ENCODE assay signal across 29 cellular contexts in genomic region chr22:19731736-19732135, GRCh38. TPM values are rescaled to one million over a fixed set of nuclear protein-coding genes. Genes with fewer than 3 reads are reported as not detected.
"Had no signal": no experiment of that assay in that cellular context is flagged by ENCODE, and none has a peak within 500 bp of the region (broad histone marks: within the 10 kb centered on the region; RNA-seq: fewer than 3 reads in every experiment).

No MANE protein-coding gene starts in this region.

- DNase-seq: naive thymus-derived CD8-positive, alpha-beta T cell; nucleus accumbens; psoas muscle; right lobe of liver; sigmoid colon; small intestine; stimulated activated CD4-positive, alpha-beta T cell treated with anti-CD3 and anti-CD28 coated beads, Interleukin-15, amount 100 ng/mL, for 24 hours; stimulated activated CD4-positive, alpha-beta T cell treated with anti-CD3 and anti-CD28 coated beads, Interleukin-2, amount 100 ng/mL, for 24 hours; stimulated activated CD4-positive, alpha-beta T cell treated with anti-CD3 and anti-CD28 coated beads, Interleukin-2, amount 100 ng/mL, for 48 hours; stimulated activated CD4-positive, alpha-beta T cell treated with anti-CD3 and anti-CD28 coated beads, Interleukin-4, amount 100 ng/mL, for 24 hours; stimulated activated naive B cell treated with anti-CD40 and anti-IgM and Interleukin-4, amounts not matched to agents 10 μg/mL and 1 μg/mL and 100 μg/mL, for 72 hours; stimulated activated naive CD4-positive, alpha-beta T cell treated with Interleukin-2 at 50 U/mL for 16 hours; trophoblast cell had no signal

- H3K9me3 Mint-ChIP-seq: naive thymus-derived CD8-positive, alpha-beta T cell; natural killer cell treated with Interleukin-12 subunit alpha and Interleukin-12 subunit beta and Interleukin-15 and Interleukin-18, amount 100 ng/mL, for 72 hours; stimulated activated effector memory CD8-positive, alpha-beta T cell treated with anti-CD3 and anti-CD28 coated beads, Interleukin-12 subunit alpha, Interleukin-12 subunit beta, amount 100 ng/mL, for 72 hours; stimulated activated naive B cell treated with anti-CD40 and anti-IgM and Interleukin-4, amounts not matched to agents 10 μg/mL and 1 μg/mL and 100 μg/mL, for 72 hours; stimulated activated naive CD8-positive, alpha-beta T cell treated with anti-CD3 and anti-CD28 coated beads, Interleukin-15, Interleukin-2, amounts not matched to agents 100 ng/mL and 50 ng/mL, for 24 hours had no signal

- H3K27ac ChIP-seq: neural progenitor cell, neutrophil, pancreas, psoas muscle, right lobe of liver, sigmoid colon, stomach, thoracic aorta, thyroid gland, tibial nerve, upper lobe of left lung, vagina had no signal

- H3K4me1 Mint-ChIP-seq: neural progenitor cell had no signal

- H3K36me3 Mint-ChIP-seq: naive thymus-derived CD8-positive, alpha-beta T cell; natural killer cell treated with Interleukin-12 subunit alpha and Interleukin-12 subunit beta and Interleukin-15 and Interleukin-18, amount 100 ng/mL, for 72 hours; stimulated activated effector memory CD8-positive, alpha-beta T cell treated with anti-CD3 and anti-CD28 coated beads, Interleukin-12 subunit alpha, Interleukin-12 subunit beta, amount 100 ng/mL, for 72 hours; stimulated activated naive B cell treated with anti-CD40 and anti-IgM and Interleukin-4, amounts not matched to agents 10 μg/mL and 1 μg/mL and 100 μg/mL, for 72 hours had no signal

- FAIRE-seq: pancreas, small intestine, urothelium cell line had no signal

- H3K4me3 ChIP-seq: right lobe of liver had no signal

- H3K27ac Mint-ChIP-seq: natural killer cell treated with Interleukin-12 subunit alpha and Interleukin-12 subunit beta and Interleukin-15 and Interleukin-18, amount 100 ng/mL, for 72 hours; neural progenitor cell; stimulated activated effector memory CD8-positive, alpha-beta T cell treated with anti-CD3 and anti-CD28 coated beads, Interleukin-12 subunit alpha, Interleukin-12 subunit beta, amount 100 ng/mL, for 72 hours; stimulated activated naive B cell treated with anti-CD40 and anti-IgM and Interleukin-4, amounts not matched to agents 10 μg/mL and 1 μg/mL and 100 μg/mL, for 72 hours; stimulated activated naive CD8-positive, alpha-beta T cell treated with anti-CD3 and anti-CD28 coated beads, Interleukin-15, Interleukin-2, amounts not matched to agents 100 ng/mL and 50 ng/mL, for 24 hours had no signal

- H3K36me3 ChIP-seq: neural progenitor cell, neutrophil, pancreas, right lobe of liver, sigmoid colon, stomach, thoracic aorta, thyroid gland, tibial nerve, upper lobe of left lung, vagina had no signal

- H3K4me1 ChIP-seq: neural progenitor cell, psoas muscle had no signal

- H3K4me3 Mint-ChIP-seq: natural killer cell treated with Interleukin-12 subunit alpha and Interleukin-12 subunit beta and Interleukin-15 and Interleukin-18, amount 100 ng/mL, for 72 hours; stimulated activated naive B cell treated with anti-CD40 and anti-IgM and Interleukin-4, amounts not matched to agents 10 μg/mL and 1 μg/mL and 100 μg/mL, for 72 hours; stimulated activated naive CD8-positive, alpha-beta T cell treated with anti-CD3 and anti-CD28 coated beads, Interleukin-15, Interleukin-2, amounts not matched to agents 100 ng/mL and 50 ng/mL, for 24 hours had no signal

- H3K27me3 ChIP-seq: pancreas, right lobe of liver, thyroid gland, tibial nerve, upper lobe of left lung, vagina had no signal

- H3K9ac ChIP-seq: neural progenitor cell had no signal

- H3K27me3 Mint-ChIP-seq: stimulated activated naive CD8-positive, alpha-beta T cell treated with anti-CD3 and anti-CD28 coated beads, Interleukin-15, Interleukin-2, amounts not matched to agents 100 ng/mL and 50 ng/mL, for 24 hours had no signal

- H3K9me3 ChIP-seq: neutrophil, pancreas, psoas muscle, right lobe of liver, sigmoid colon, stomach, thoracic aorta, thyroid gland, tibial nerve, upper lobe of left lung, vagina had no signal

RNA-seq across cellular contexts. Expression of gene GP1BB, which starts 8.4 kb away (rescaled TPM):
- total RNA-seq: natural killer cell treated with Interleukin-12 subunit alpha and Interleukin-12 subunit beta and Interleukin-15 and Interleukin-18, amount 100 ng/mL, for 72 hours; renal cortical epithelial cell had no signal
- polyA plus RNA-seq: naive thymus-derived CD8-positive, alpha-beta T cell had no signal

RNA-seq across cellular contexts. Expression of gene SEPTIN5, which starts 17.4 kb away (rescaled TPM):
- total RNA-seq: natural killer cell treated with Interleukin-12 subunit alpha and Interleukin-12 subunit beta and Interleukin-15 and Interleukin-18, amount 100 ng/mL, for 72 hours had no signal

RNA-seq across cellular contexts. Expression of gene TBX1, which starts 28.8 kb away (rescaled TPM):
- total RNA-seq: naive thymus-derived CD8-positive, alpha-beta T cell; temporal lobe had no signal
- polyA plus RNA-seq: naive thymus-derived CD8-positive, alpha-beta T cell; neural cell had no signal
